Comparison of ENCODE assay signal across 19 cellular contexts in the genomic region with DNA sequence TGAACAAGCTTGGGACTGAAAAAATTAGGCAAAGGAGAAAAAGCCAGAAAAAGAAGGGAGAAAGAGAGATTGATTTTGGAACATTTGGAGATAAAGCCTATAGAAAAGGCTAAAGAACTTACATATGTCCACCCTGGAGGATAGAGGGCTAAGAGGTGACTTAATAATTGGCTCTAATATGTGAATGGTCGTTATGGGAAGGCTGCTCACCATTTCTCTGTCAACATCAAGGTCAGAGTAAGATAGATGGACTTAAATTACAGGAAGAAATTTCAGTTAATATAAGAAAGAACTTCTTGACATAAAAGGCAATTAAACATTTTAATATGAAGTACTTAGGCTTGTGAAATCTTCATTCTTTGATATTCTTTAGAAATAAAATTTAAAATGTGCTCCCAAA.
DNase-seq lines count a peak whose midpoint lies in the region; TF ChIP-seq lines count a peak whose summit lies in the region.
"Had no signal": no experiment of that assay in that cellular context is flagged by ENCODE, and none has a peak within 500 bp of the region (broad histone marks: within the 10 kb centered on the region; RNA-seq: fewer than 3 reads in every experiment).

No MANE protein-coding gene starts in this region.

- H3K4me3 Mint-ChIP-seq in glutamatergic neuron (ENCODE audit: unreplicated experiment) (peak overlapping the region; percentile 73), neural progenitor cell (no peak overlapping the region)
- H3K4me3 Mint-ChIP-seq: B cell; CD4-positive, alpha-beta T cell; CD8-positive, alpha-beta T cell had no signal

- DNase-seq in NCI-H2227 treated with DMSO at 0.1 percent for 48 hours (lab: John Stamatoyannopoulos, UW) (peak; percentile 17), NCI-H2227 (lab: John Stamatoyannopoulos, UW; ENCODE audit: unreplicated experiment) (no peak), glutamatergic neuron (no peak), neural progenitor cell (ENCODE audit: low spot score) (no peak), GF-D8 (lab: John Stamatoyannopoulos, UW) (no peak), GM23248 (no peak), foreskin fibroblast (no peak)
- DNase-seq: AML-193; Caco-2; Calu3; CD4-positive, alpha-beta T cell; CD8-positive, alpha-beta T cell; DMS79 treated with DMSO at 0.1 percent for 48 hours had no signal

- H3K9me3 Mint-ChIP-seq in glutamatergic neuron (ENCODE audit: unreplicated experiment): peaks cover 5% of the 10 kb centered on the region
- H3K9me3 Mint-ChIP-seq in neural progenitor cell: peaks cover 7% of the 10 kb centered on the region

- H3K9me3 ChIP-seq in neural progenitor cell (ENCODE audit: low read depth) (no peaks in the 10 kb centered on the region), GM23248 (ENCODE audit: low read depth) (no peaks in the 10 kb centered on the region)
- H3K9me3 ChIP-seq: A549, Caco-2 had no signal

- H3K36me3 ChIP-seq in neural progenitor cell: no peaks in the 10 kb centered on the region
- H3K36me3 ChIP-seq in GM23248 (ENCODE audit: low read depth): no peaks in the 10 kb centered on the region
- H3K36me3 ChIP-seq: BLaER1 treated with 17β-estradiol and CSF1 and Interleukin-3, amounts not matched to agents 10 nM and 100 nM had no signal

- H3K79me2 ChIP-seq in neural progenitor cell (ENCODE audit: low read depth): no peaks in the 10 kb centered on the region
- H3K79me2 ChIP-seq in GM23248 (ENCODE audit: insufficient read depth): no peaks in the 10 kb centered on the region

- peak overlapping the region; percentile 46 for H3K4me2 ChIP-seq in neural progenitor cell
- no peak overlapping the region for H3K4me2 ChIP-seq in GM23248 (ENCODE audit: unreplicated experiment)
- H3K4me2 ChIP-seq: A549; BLaER1 treated with 17β-estradiol and CSF1 and Interleukin-3, amounts not matched to agents 10 nM and 100 nM had no signal

- H3K27me3 ChIP-seq in neural progenitor cell (no peaks in the 10 kb centered on the region), GM23248 (replicated peaks; ENCODE audit: insufficient read depth) (no peaks in the 10 kb centered on the region)
- H3K27me3 ChIP-seq: BLaER1 treated with 17β-estradiol and CSF1 and Interleukin-3, amounts not matched to agents 10 nM and 100 nM had no signal

- H3K36me3 Mint-ChIP-seq in glutamatergic neuron (ENCODE audit: unreplicated experiment): peaks cover 8% of the 10 kb centered on the region
- H3K36me3 Mint-ChIP-seq in neural progenitor cell: peaks cover 3% of the 10 kb centered on the region
- H3K36me3 Mint-ChIP-seq: CD8-positive, alpha-beta T cell had no signal

- peaks cover 6% of the 10 kb centered on the region for H3K27me3 Mint-ChIP-seq in glutamatergic neuron (ENCODE audit: unreplicated experiment)
- H3K27me3 Mint-ChIP-seq in neural progenitor cell (ENCODE audit: insufficient read depth, low read depth): no peaks in the 10 kb centered on the region
- H3K27me3 Mint-ChIP-seq: B cell; CD4-positive, alpha-beta T cell had no signal

- H4K20me1 ChIP-seq in neural progenitor cell (ENCODE audit: low read depth): no peaks in the 10 kb centered on the region
- no peaks in the 10 kb centered on the region for H4K20me1 ChIP-seq in GM23248 (ENCODE audit: insufficient read depth)
- H4K20me1 ChIP-seq: BLaER1 treated with 17β-estradiol and CSF1 and Interleukin-3, amounts not matched to agents 10 nM and 100 nM had no signal

- H3K4me1 ChIP-seq in neural progenitor cell: peaks cover 37% of the 10 kb centered on the region
- H3K4me1 ChIP-seq in GM23248 (ENCODE audit: insufficient read depth): no peaks in the 10 kb centered on the region
- H3K4me1 ChIP-seq: A549, Caco-2 had no signal

- 0 to 9% methylated on average over 1 of the region's 1 CpG for WGBS in GM23248 (ENCODE audit: low coverage in 1 of 2, low lambda C conversion rate in 2 of 2, missing lambda C conversion rate in 2 of 2), 2 experiments

- H2AFZ ChIP-seq in neural progenitor cell (replicated peaks) (no peak overlapping the region), GM23248 (no peak overlapping the region)

- H3K27ac Mint-ChIP-seq in glutamatergic neuron (ENCODE audit: unreplicated experiment): peak overlapping the region; percentile 99
- H3K27ac Mint-ChIP-seq in neural progenitor cell: peak overlapping the region; percentile 6
- H3K27ac Mint-ChIP-seq: B cell; CD4-positive, alpha-beta T cell; CD8-positive, alpha-beta T cell had no signal

- H3K27ac ChIP-seq in neural progenitor cell (peak overlapping the region; percentile 70), GM23248 (no peak overlapping the region)
- H3K27ac ChIP-seq: 22Rv1; A549; BLaER1 treated with 17β-estradiol and CSF1 and Interleukin-3, amounts not matched to agents 10 nM and 100 nM; C4-2B had no signal

- H3K9me2 ChIP-seq in GM23248 (ENCODE audit: insufficient read depth): no peaks in the 10 kb centered on the region

- H3K4me3 ChIP-seq in neural progenitor cell: no peak overlapping the region
- H3K4me3 ChIP-seq in GM23248: no peak overlapping the region
- no peak overlapping the region for H3K4me3 ChIP-seq in foreskin fibroblast (ENCODE audit: low read depth in 1 of 2, low read length in 2 of 2)
- H3K4me3 ChIP-seq: A549; BLaER1 treated with 17β-estradiol and CSF1 and Interleukin-3, amounts not matched to agents 10 nM and 100 nM; GM12878 had no signal

- H3F3A ChIP-seq in neural progenitor cell (ENCODE audit: low read depth) (peaks cover 38% of the 10 kb centered on the region), GM23248 (ENCODE audit: insufficient read depth) (no peaks in the 10 kb centered on the region)

- in situ Hi-C loops in GM23248 (cut with MboI): no loop called here

- TF ChIP-seq CTCF in glutamatergic neuron (IDR thresholded peaks at IDR 0.05; ENCODE audit: partially characterized antibody, unreplicated experiment): no peak
- no peak for TF ChIP-seq CTCF in neural progenitor cell (IDR thresholded peaks at IDR 0.05)
- TF ChIP-seq CTCF in foreskin fibroblast (IDR thresholded peaks at IDR 0.05; ENCODE audit: low read depth, low read length): no peak

- H3K4me1 Mint-ChIP-seq in glutamatergic neuron (ENCODE audit: low read depth, unreplicated experiment) (peaks cover 45% of the 10 kb centered on the region), neural progenitor cell (peaks cover 25% of the 10 kb centered on the region)
- H3K4me1 Mint-ChIP-seq: B cell had no signal

- H3K9ac ChIP-seq in neural progenitor cell (no peak overlapping the region), GM23248 (no peak overlapping the region)
- H3K9ac ChIP-seq: BLaER1 treated with 17β-estradiol and CSF1 and Interleukin-3, amounts not matched to agents 10 nM and 100 nM had no signal
